In genomic region chr14:50007123-50007903, GRCh38 we compare ENCODE assay signal across 15 cellular contexts.
DNase-seq lines count a peak whose midpoint lies in the region; ATAC-seq, FAIRE-seq and TF ChIP-seq lines count a peak whose summit lies in the region.
"Had no signal": no experiment of that assay in that cellular context is flagged by ENCODE, and none has a peak within 500 bp of the region (broad histone marks: within the 10 kb centered on the region; RNA-seq: fewer than 3 reads in every experiment).

No MANE protein-coding gene starts in this region.

- H3F3A ChIP-seq in GM23338 (replicated peaks; ENCODE audit: low read depth): 0 out of 2 replicates have a peak, but pooled peaks cover 5% of the 10 kb centered on the region
- H3F3A ChIP-seq in PC-3 (ENCODE audit: low read length, unreplicated experiment): peaks cover 4% of the 10 kb centered on the region

- POLR2A ChIA-PET in PC-3 (lab: Charles Lee; ENCODE audit: unreplicated experiment): interaction anchor here (0.5 to 0.6 kb wide), 4 partner anchors 8 to 139 kb away, joined by 3 to 10 read pairs (median 3); no protein-coding TSS in a partner anchor

- no peak overlapping the region for H3K27ac Mint-ChIP-seq in GM23338
- H3K27ac Mint-ChIP-seq: activated naive CD4-positive, alpha-beta T cell treated with anti-CD3 and anti-CD28 coated beads for 36 hours had no signal

- TF ChIP-seq POLR2A in esophagus squamous epithelium (IDR thresholded peaks at IDR 0.05) (no peak), GM12892 (IDR thresholded peaks at IDR 0.05; ENCODE audit: low read depth, low read length) (no peak)

- BruUV-seq in PC-3 (replicated peaks; lab: Mats Ljungman, UMichigan): no TSS peak

- no peaks in the 10 kb centered on the region for H3K36me3 Mint-ChIP-seq in GM23338 (ENCODE audit: low read depth)

- H3K79me2 ChIP-seq in GM23338 (replicated peaks; ENCODE audit: insufficient read depth) (no peaks in the 10 kb centered on the region), PC-3 (ENCODE audit: low read length) (peaks cover 11% of the 10 kb centered on the region; the same call in 1 of the 2 replicates)

- no peaks in the 10 kb centered on the region for H4K20me1 ChIP-seq in GM23338 (replicated peaks; ENCODE audit: insufficient read depth)
- H4K20me1 ChIP-seq in PC-3 (ENCODE audit: low read length): no peaks in the 10 kb centered on the region

- H3K4me1 ChIP-seq in GM23338 (ENCODE audit: insufficient read depth): peaks cover 7% of the 10 kb centered on the region
- peaks cover 48% of the 10 kb centered on the region for H3K4me1 ChIP-seq in PC-3 (ENCODE audit: insufficient read depth, low read length)
- peaks cover 23 to 70% (median 26%) of the 10 kb centered on the region in 3 donors for H3K4me1 ChIP-seq in esophagus squamous epithelium

- H3K27ac ChIP-seq in GM23338 (ENCODE audit: low read depth) (no peak overlapping the region), PC-3 (ENCODE audit: low read length) (peak overlapping the region; percentile 70), esophagus squamous epithelium (peak overlapping the region; percentile 82 to 95 (median 88)), skin epidermis (peak overlapping the region in 18 of 21 experiments; percentile 7 to 85 (median 60))
- H3K27ac ChIP-seq: brain microvascular endothelial cell, lower lobe of right lung had no signal

- peaks cover 21% of the 10 kb centered on the region for H3K27me3 ChIP-seq in GM23338 (ENCODE audit: insufficient read depth)
- H3K27me3 ChIP-seq in PC-3 (ENCODE audit: low read length): no peaks in the 10 kb centered on the region
- H3K27me3 ChIP-seq in esophagus squamous epithelium: no peaks in the 10 kb centered on the region
- H3K27me3 ChIP-seq: BE2C, brain microvascular endothelial cell had no signal

- ATAC-seq in GM23338: peak; percentile 67
- ATAC-seq in PC-3: peak; percentile 48
- ATAC-seq: lower lobe of right lung had no signal

- CTCF ChIA-PET in PC-3 (lab: Charles Lee): interaction anchor here (0.6 to 1.6 kb wide), 3 partner anchors 36 to 145 kb away, joined by 3 to 6 read pairs (median 3); no protein-coding TSS in a partner anchor

- H3K36me3 ChIP-seq in GM23338 (ENCODE audit: insufficient read depth) (no peaks in the 10 kb centered on the region), PC-3 (ENCODE audit: low read depth, low read length) (no peaks in the 10 kb centered on the region), esophagus squamous epithelium (no peaks in the 10 kb centered on the region)
- H3K36me3 ChIP-seq: BE2C, brain microvascular endothelial cell, lower lobe of right lung had no signal

- DNase-seq in GM23338 (ENCODE audit: low spot score) (peak; percentile 65), PC-3 (peak; percentile 80), esophagus squamous epithelium (lab: John Stamatoyannopoulos, UW) (no peak), OCI-M2 (lab: John Stamatoyannopoulos, UW; ENCODE audit: unreplicated experiment) (no peak), urothelium cell line (ENCODE audit: low spot score) (no peak), GM12892 (ENCODE audit: insufficient read length) (no peak)
- DNase-seq: activated naive CD4-positive, alpha-beta T cell treated with anti-CD3 and anti-CD28 coated beads for 36 hours; BE2C; brain microvascular endothelial cell; lower lobe of right lung; NCI-H187 treated with DMSO at 0.1 percent for 48 hours; NCI-H526 treated with DMSO at 0.1 percent for 48 hours; RPMI8226; T-helper 1 cell had no signal

- intact Hi-C loops in PC-3 (cut with micrococcal nuclease): no loop called here
- intact Hi-C loops in esophagus squamous epithelium (cut with DNase I): no loop called here

- H3K9ac ChIP-seq in PC-3 (ENCODE audit: low read length): peak overlapping the region; percentile 17; the same call in 1 of the 2 replicates

- 55 to 70% methylated on average over 9 of the region's 9 CpGs for WGBS in esophagus squamous epithelium, 2 donors

- peaks cover 19% of the 10 kb centered on the region for H3K27me3 Mint-ChIP-seq in GM23338 (ENCODE audit: insufficient read depth, low read depth, poor library complexity)

- H3K4me2 ChIP-seq in GM23338: no peak overlapping the region
- H3K4me2 ChIP-seq in PC-3 (ENCODE audit: low read length): peak overlapping the region; percentile 3; the same call in 1 of the 2 replicates

- H2AFZ ChIP-seq in GM23338 (peak overlapping the region; percentile 76; the same call in 1 of the 2 replicates), PC-3 (ENCODE audit: low read length) (peak overlapping the region; percentile 19; the same call in 1 of the 2 replicates)

- FAIRE-seq in urothelium cell line (lab: Jason Lieb, UNC): no peak
- no peak for FAIRE-seq in GM12892 (lab: Jason Lieb, UNC)

- H3K9me3 ChIP-seq in PC-3 (ENCODE audit: low read length) (no peaks in the 10 kb centered on the region), esophagus squamous epithelium (no peaks in the 10 kb centered on the region)
- H3K9me3 ChIP-seq: BE2C, lower lobe of right lung had no signal

- H3K9me3 Mint-ChIP-seq in GM23338: no peaks in the 10 kb centered on the region; the same call in 2 of the 3 replicates
- H3K9me3 Mint-ChIP-seq: activated naive CD4-positive, alpha-beta T cell treated with anti-CD3 and anti-CD28 coated beads for 36 hours had no signal

- H3K4me3 Mint-ChIP-seq in GM23338: no peak overlapping the region
- H3K4me3 Mint-ChIP-seq: activated naive CD4-positive, alpha-beta T cell treated with anti-CD3 and anti-CD28 coated beads for 36 hours had no signal

- H3K4me1 Mint-ChIP-seq in GM23338: peaks cover 15% of the 10 kb centered on the region

- H3K4me3 ChIP-seq in GM23338: no peak overlapping the region
- H3K4me3 ChIP-seq in PC-3 (ENCODE audit: low read length): no peak overlapping the region
- no peak overlapping the region for H3K4me3 ChIP-seq in esophagus squamous epithelium
- no peak overlapping the region for H3K4me3 ChIP-seq in skin epidermis
- H3K4me3 ChIP-seq: lower lobe of right lung had no signal

- H3K9me2 ChIP-seq in GM23338 (ENCODE audit: insufficient read depth) (no peaks in the 10 kb centered on the region), PC-3 (replicated peaks; ENCODE audit: low read length) (no peaks in the 10 kb centered on the region)

- peak; percentile 24 to 36; a peak in 3 of 4 replicates for TF ChIP-seq CTCF in GM23338 (conservative IDR thresholded peaks at IDR 0.05; ENCODE audit: low read depth in 2 of 2)
- TF ChIP-seq CTCF in PC-3 (conservative IDR thresholded peaks at IDR 0.05; ENCODE audit: low read depth, low read length): peak; percentile 50
- peak in 3 of 6 experiments; percentile 22 to 63 (median 34) for TF ChIP-seq CTCF in esophagus squamous epithelium (IDR thresholded peaks at IDR 0.05)

TF ChIP-seq in GM23338, 12 proteins besides CTCF, POLR2A, EP300 and RAD21 (continues in another document):
- TF ChIP-seq POLR2AphosphoS5 (IDR thresholded peaks at IDR 0.05; ENCODE audit: low read depth) (no peak), ZNF331 (CRISPR knock-in tag; IDR thresholded peaks at IDR 0.05; ENCODE audit: low read depth) (no peak), ZNF114 (CRISPR knock-in tag; IDR thresholded peaks at IDR 0.05) (no peak), NANOG (IDR thresholded peaks at IDR 0.05; ENCODE audit: borderline replicate concordance) (no peak), STAT1 (IDR thresholded peaks at IDR 0.05; ENCODE audit: unreplicated experiment) (no peak), JUNB (IDR thresholded peaks at IDR 0.05; ENCODE audit: unreplicated experiment) (no peak)

Comparison
In these comparisons a context has a peak if more than half of its experiments do, and no peak if none do; other contexts are left out.
1. DNase-seq: peak in GM23338 (single experiment) and PC-3 (single experiment); none in esophagus squamous epithelium (single experiment), OCI-M2 (single experiment), urothelium cell line (single experiment) and GM12892 (single experiment).